In the genomic region with DNA sequence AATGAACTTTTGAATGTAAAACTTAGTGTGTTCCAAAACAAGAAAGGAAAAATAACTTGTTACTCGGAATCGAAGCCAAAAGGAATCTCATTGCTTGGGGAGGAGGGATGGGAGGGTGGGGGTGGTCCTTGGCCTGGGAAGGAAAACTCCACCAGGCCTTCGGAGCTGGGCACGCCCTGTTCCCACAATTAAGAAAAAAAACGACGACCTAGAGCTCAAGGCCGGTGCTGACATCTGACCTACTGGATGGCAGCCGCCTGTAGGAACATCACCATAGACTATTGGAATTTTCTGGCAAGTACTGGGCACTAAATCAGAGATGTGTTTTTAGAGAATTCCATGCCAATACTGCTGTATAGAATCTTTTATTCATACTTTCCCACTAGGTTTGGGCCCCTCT, we compare ENCODE assay signal across 8 cellular contexts. TPM values are rescaled to one million over a fixed set of nuclear protein-coding genes. Genes with fewer than 3 reads are reported as not detected.
DNase-seq lines count a peak whose midpoint lies in the region; TF ChIP-seq lines count a peak whose summit lies in the region.

No MANE protein-coding gene starts in this region.

- H3K9me2 ChIP-seq in SU-DHL-6 (replicated peaks; ENCODE audit: insufficient read depth, low read length) = no peaks in the 10 kb centered on the region

- H3K27me3 ChIP-seq in SU-DHL-6 (ENCODE audit: low read length) = no peaks in the 10 kb centered on the region

- DNase-seq in NCI-H146 (lab: John Stamatoyannopoulos, UW) (peak; percentile 3), NCI-H146 treated with DMSO at 0.1 percent for 48 hours (lab: John Stamatoyannopoulos, UW; ENCODE audit: unreplicated experiment) (no peak), fibroblast of mammary gland (ENCODE audit: low read depth) (peak; percentile 75), osteocyte (ENCODE audit: extremely low spot score, unreplicated experiment) (no peak), cerebellum (ENCODE audit: low spot score) (no peak), superior temporal gyrus (ENCODE audit: extremely low spot score) (no peak), SIG-M5 (lab: John Stamatoyannopoulos, UW) (no peak)

- H3K27ac ChIP-seq in SU-DHL-6 (ENCODE audit: low read depth, low read length) = peak overlapping the region; percentile 100

- H3K4me1 Mint-ChIP-seq in osteocyte (ENCODE audit: unreplicated experiment) = peaks cover 37% of the 10 kb centered on the region

- H3K4me3 Mint-ChIP-seq in osteocyte (ENCODE audit: unreplicated experiment) = peak overlapping the region; percentile 81

- H2AFZ ChIP-seq in SU-DHL-6 (ENCODE audit: low read depth, low read length, severe bottlenecking) = no peak overlapping the region

- peak overlapping the region; percentile 95 for H3K9ac ChIP-seq in SU-DHL-6 (ENCODE audit: low read length)

- peak overlapping the region; percentile 59 for H3K27ac Mint-ChIP-seq in osteocyte (ENCODE audit: unreplicated experiment)

- H3F3A ChIP-seq in SU-DHL-6 (ENCODE audit: insufficient read depth) = peaks cover 55% of the 10 kb centered on the region

- no peaks in the 10 kb centered on the region for H3K27me3 Mint-ChIP-seq in osteocyte (ENCODE audit: unreplicated experiment)

- H3K36me3 Mint-ChIP-seq in osteocyte (ENCODE audit: unreplicated experiment) = peaks cover 1% of the 10 kb centered on the region

- TF ChIP-seq CTCF in SU-DHL-6 (IDR thresholded peaks at IDR 0.05; ENCODE audit: insufficient read depth, low read length, poor library complexity, severe bottlenecking) (no peak), fibroblast of mammary gland (conservative IDR thresholded peaks at IDR 0.05; ENCODE audit: control insufficient read depth, insufficient read depth, low read depth, low read length) (no peak), osteocyte (IDR thresholded peaks at IDR 0.05) (no peak)

- H3K4me2 ChIP-seq in SU-DHL-6 (ENCODE audit: low read depth, low read length, poor library complexity, severe bottlenecking) = peak overlapping the region; percentile 90

- H3K79me2 ChIP-seq in SU-DHL-6 (ENCODE audit: insufficient read depth, low read length) = peaks cover 56% of the 10 kb centered on the region

- H3K9me3 ChIP-seq in SU-DHL-6 (ENCODE audit: insufficient read depth, low read length) = no peaks in the 10 kb centered on the region

- H3K36me3 ChIP-seq in SU-DHL-6 (ENCODE audit: low read length) = peaks cover 4% of the 10 kb centered on the region; the same call in 1 of the 2 replicates

- no peaks in the 10 kb centered on the region for H3K9me3 Mint-ChIP-seq in osteocyte (ENCODE audit: unreplicated experiment)

- peak overlapping the region; percentile 68 for H3K4me3 ChIP-seq in SU-DHL-6 (ENCODE audit: insufficient read depth, low read length, poor library complexity, severe bottlenecking)
- H3K4me3 ChIP-seq in fibroblast of mammary gland (ENCODE audit: control insufficient read depth, low read depth, low read length) = peak overlapping the region; percentile 77

- peaks cover 9% of the 10 kb centered on the region; the same call in 1 of the 2 replicates for H4K20me1 ChIP-seq in SU-DHL-6 (ENCODE audit: low read depth, low read length)

RNA-seq across cellular contexts. Expression of a gene that starts 0.8 kb away (rescaled TPM):
- total RNA-seq in osteocyte = 75.2 and 84.3 TPM in 2 replicates
- 22.4 TPM for total RNA-seq in cerebellum

RNA-seq across cellular contexts. Expression of a gene that starts 53.4 kb away (rescaled TPM):
- total RNA-seq in osteocyte = 44.2 and 51.3 TPM in 2 replicates
- total RNA-seq in cerebellum = 12.8 TPM

Comparison
In these comparisons a context has a peak if more than half of its experiments do, and no peak if none do; other contexts are left out.
1. DNase-seq: peak in NCI-H146 (single experiment) and fibroblast of mammary gland (single experiment); none in NCI-H146 treated with DMSO at 0.1 percent for 48 hours (single experiment), osteocyte (single experiment), cerebellum (single experiment), superior temporal gyrus (single experiment) and SIG-M5 (single experiment).